ENCODE assay signal across 8 cellular contexts in genomic region chrX:150363561-150364346, GRCh38. TPM values are rescaled to one million over a fixed set of nuclear protein-coding genes. Genes with fewer than 3 reads are reported as not detected.
DNase-seq lines count a peak whose midpoint lies in the region; ATAC-seq and TF ChIP-seq lines count a peak whose summit lies in the region.

No MANE protein-coding gene starts in this region.

- TF ChIP-seq POLR2A in spleen (IDR thresholded peaks at IDR 0.05), result no peak

- H3K27me3 ChIP-seq in GM23248 (replicated peaks; ENCODE audit: insufficient read depth) (no peaks in the 10 kb centered on the region), PC-3 (ENCODE audit: low read length) (no peaks in the 10 kb centered on the region), spleen (replicated peaks in 1 of 7) (peaks cover 0 to 53% (median 14%) of the 10 kb centered on the region in 7 donors)

- CTCF ChIA-PET in PC-3 (lab: Charles Lee), result interaction anchor here (0.7 to 1.4 kb wide), 3 partner anchors 163 to 424 kb away, joined by 3 read pairs; no protein-coding TSS in a partner anchor

- in situ Hi-C loops in GM23248 (cut with MboI), result loop anchor here (25.0 kb wide), 1 partner anchor 401 kb away; no protein-coding TSS in a partner anchor

- intact Hi-C loops in PC-3 (cut with micrococcal nuclease), result loop anchor here (2.0 to 5.0 kb wide), 6 partner anchors 71 to 401 kb away; no protein-coding TSS in a partner anchor
- intact Hi-C loops in spleen (cut with DNase I; ENCODE audit: low total_unique reads), result no loop called here

- peak overlapping the region; percentile 89 for H3K4me2 ChIP-seq in GM23248 (ENCODE audit: unreplicated experiment)
- peak overlapping the region; percentile 100 for H3K4me2 ChIP-seq in PC-3 (ENCODE audit: low read length)

- H3K79me2 ChIP-seq in GM23248 (ENCODE audit: insufficient read depth) (peaks cover 21% of the 10 kb centered on the region), PC-3 (ENCODE audit: low read length) (peaks cover 14% of the 10 kb centered on the region)

- DNase-seq in GM23248 (peak; percentile 76), PC-3 (peak; percentile 45), cardiac fibroblast (ENCODE audit: low read depth in 2 of 2) (peak; percentile 49), kidney tubule cell (ENCODE audit: low spot score) (peak; percentile 50), spleen (peak; percentile 80), NCI-H2029 treated with DMSO at 0.1 percent for 48 hours (lab: John Stamatoyannopoulos, UW) (no peak), AG08395 (ENCODE audit: low spot score) (no peak)
- DNase-seq in activated effector memory CD4-positive, alpha-beta T cell treated with anti-CD3 and anti-CD28 coated beads, Interleukin-2, amount 50 U/mL, for 16 hours, result no peak

- H4K20me1 ChIP-seq in GM23248 (ENCODE audit: insufficient read depth) (no peaks in the 10 kb centered on the region), PC-3 (ENCODE audit: low read length) (no peaks in the 10 kb centered on the region)

- peak overlapping the region; percentile 89 for H3K4me3 ChIP-seq in GM23248
- peak overlapping the region; percentile 91 for H3K4me3 ChIP-seq in PC-3 (ENCODE audit: low read length)
- peak overlapping the region; percentile 61 to 65 for H3K4me3 ChIP-seq in cardiac fibroblast (replicated peaks in 1 of 2; ENCODE audit: low read depth in 2 of 2, low read length in 2 of 2)
- H3K4me3 ChIP-seq in spleen, result peak overlapping the region; percentile 22 to 77 (median 52)

- peak overlapping the region; percentile 89 for H2AFZ ChIP-seq in GM23248
- H2AFZ ChIP-seq in PC-3 (ENCODE audit: low read length), result peak overlapping the region; percentile 78

- POLR2A ChIA-PET in PC-3 (lab: Charles Lee; ENCODE audit: unreplicated experiment), result interaction anchor here (0.5 to 0.8 kb wide), 3 partner anchors 329 to 501 kb away, joined by 3 to 6 read pairs (median 3); partner anchors contain the start of gene MTMR1

- H3K9me3 ChIP-seq in GM23248 (ENCODE audit: low read depth), result no peaks in the 10 kb centered on the region
- H3K9me3 ChIP-seq in PC-3 (ENCODE audit: low read length), result no peaks in the 10 kb centered on the region
- H3K9me3 ChIP-seq in spleen, result peaks cover 0 to 3% (median 0%) of the 10 kb centered on the region in 8 donors

- ATAC-seq in PC-3, result peak; percentile 46

- BruUV-seq in PC-3 (replicated peaks; lab: Mats Ljungman, UMichigan), result no TSS peak

- H3F3A ChIP-seq in GM23248 (ENCODE audit: insufficient read depth) (peaks cover 9% of the 10 kb centered on the region; the same call in 1 of the 2 replicates), PC-3 (ENCODE audit: low read length, unreplicated experiment) (no peaks in the 10 kb centered on the region)

- 1% methylated on average over 41 of the region's 67 CpGs; no CpG with 5 or more reads in 1 of the 2 experiments for WGBS in GM23248 (ENCODE audit: low coverage in 1 of 2, low lambda C conversion rate in 2 of 2, missing lambda C conversion rate in 2 of 2), 2 experiments
- 0 to 38% (median 16%) methylated on average over 18 to 67 of the region's 67 CpGs; no CpG with 5 or more reads in 1 of the 5 donors for WGBS in spleen, 5 donors

- H3K9me2 ChIP-seq in GM23248 (ENCODE audit: insufficient read depth) (no peaks in the 10 kb centered on the region), PC-3 (replicated peaks; ENCODE audit: low read length) (no peaks in the 10 kb centered on the region)

- no peaks in the 10 kb centered on the region; the same call in 1 of the 2 replicates for H3K4me1 ChIP-seq in GM23248 (ENCODE audit: insufficient read depth)
- peaks cover 25% of the 10 kb centered on the region for H3K4me1 ChIP-seq in PC-3 (ENCODE audit: insufficient read depth, low read length)
- H3K4me1 ChIP-seq in spleen, result peaks cover 0 to 53% (median 26%) of the 10 kb centered on the region in 6 donors

- H3K27ac ChIP-seq in GM23248 (peak overlapping the region; percentile 63), PC-3 (ENCODE audit: low read length) (peak overlapping the region; percentile 16), spleen (peak overlapping the region; percentile 13 to 86 (median 74))

- H3K9ac ChIP-seq in GM23248 (peak overlapping the region; percentile 85), PC-3 (ENCODE audit: low read length) (peak overlapping the region; percentile 84)

- H3K36me3 ChIP-seq in GM23248 (ENCODE audit: low read depth) (no peaks in the 10 kb centered on the region), PC-3 (ENCODE audit: low read depth, low read length) (no peaks in the 10 kb centered on the region), spleen (no peaks in the 10 kb centered on the region)

- no peak for TF ChIP-seq CTCF in PC-3 (conservative IDR thresholded peaks at IDR 0.05; ENCODE audit: low read depth, low read length)
- peak; percentile 20 for TF ChIP-seq CTCF in cardiac fibroblast (IDR thresholded peaks at IDR 0.05; ENCODE audit: low read depth, low read length)
- no peak for TF ChIP-seq CTCF in spleen (IDR thresholded peaks at IDR 0.05 in 8 of 11, conservative IDR thresholded peaks at IDR 0.05 in 3 of 11)

RNA-seq across cellular contexts. Expression of gene MAMLD1, which starts 0.6 kb away (rescaled TPM):
- total RNA-seq in GM23248 (2014; rRNA removed; shearing (Covaris generic)), result 4.1 and 23.1 TPM in 2 replicates
- polyA plus RNA-seq in GM23248 (2016; fragmentation: Nextera tagmentation; extraction: Ambion mirVana), result 9.0 and 10.1 TPM in 2 replicates
- 2.8 and 3.6 TPM in 2 replicates for total RNA-seq in PC-3 (2014; rRNA removed)
- 1 to 10 TPM; 2.8 to 7.3 (median 4.5) TPM for total RNA-seq in spleen
- polyA plus RNA-seq in spleen, result 1 to 10 TPM; 1.2 to 2.0 (median 1.5) TPM

Comparison
In these comparisons a context has a peak if more than half of its experiments do, and no peak if none do; other contexts are left out.
1. DNase-seq: peak in GM23248 (single experiment), PC-3 (single experiment), cardiac fibroblast (2 of 2), kidney tubule cell (single experiment) and spleen (single experiment); none in NCI-H2029 treated with DMSO at 0.1 percent for 48 hours (single experiment), AG08395 (single experiment) and activated effector memory CD4-positive, alpha-beta T cell treated with anti-CD3 and anti-CD28 coated beads, Interleukin-2, amount 50 U/mL, for 16 hours (single experiment).
2. H3K27ac ChIP-seq: peak in every context shown above with its lines; median percentile 74 in spleen; 63 in GM23248; 16 in PC-3.
3. Peak in every context shown above with its lines, with median percentiles within 50 percentile points of each other: H3K4me3 ChIP-seq.